Comparison of ENCODE assay signal across 7 cellular contexts in genomic region chr5:173518856-173519255, GRCh38.
"Had no signal": no experiment of that assay in that cellular context is flagged by ENCODE, and none has a peak within 500 bp of the region (broad histone marks: within the 10 kb centered on the region; RNA-seq: fewer than 3 reads in every experiment).

No MANE protein-coding gene starts in this region.

- FAIRE-seq: HepG2, K562 had no signal

- H3K4me2 ChIP-seq: GM23338 had no signal

- H2AFZ ChIP-seq: GM23338 had no signal

- DNase-seq: H7, HCEC 1CT, KG1 had no signal

- H3K4me3 Mint-ChIP-seq: GM23338 had no signal

- ATAC-seq: GM23338, HepG2, K562 had no signal

- H3K27ac ChIP-seq: HL-60 had no signal

- H3K27ac Mint-ChIP-seq: GM23338 had no signal

- H3K4me3 ChIP-seq: GM23338, K562 had no signal
